In genomic region chr16:10594312-10594950, GRCh38 we compare ENCODE assay signal across 13 cellular contexts. TPM values are rescaled to one million over a fixed set of nuclear protein-coding genes. Genes with fewer than 3 reads are reported as not detected.
A peak's percentile ranks its signal among the peaks of the same experiment; 100 is the strongest.
DNase-seq lines count a peak whose midpoint lies in the region; ATAC-seq, FAIRE-seq and TF ChIP-seq lines count a peak whose summit lies in the region.
"Had no signal": no experiment of that assay in that cellular context is flagged by ENCODE, and none has a peak within 500 bp of the region (broad histone marks: within the 10 kb centered on the region; RNA-seq: fewer than 3 reads in every experiment).

No MANE protein-coding gene starts in this region.

- CTCF ChIA-PET in endothelial cell of umbilical vein (lab: Charles Lee), result interaction anchor here (1.4 kb wide), 2 partner anchors 10 to 15 kb away, joined by 3 read pairs; no protein-coding TSS in a partner anchor

- no peaks in the 10 kb centered on the region for H3K9me1 ChIP-seq in endothelial cell of umbilical vein (replicated peaks; ENCODE audit: control insufficient read depth, extremely low read depth, insufficient read depth, low read length)

- H3K27me3 ChIP-seq in endothelial cell of umbilical vein (ENCODE audit: control insufficient read depth in 2 of 2, insufficient read depth in 2 of 2, low read length in 2 of 2) (peaks cover 0 to 2% of the 10 kb centered on the region in 2 experiments), prostate gland (replicated peaks; ENCODE audit: insufficient read depth) (no peaks in the 10 kb centered on the region), spleen (replicated peaks in 1 of 7) (peaks cover 0 to 15% (median 0%) of the 10 kb centered on the region in 7 donors)

- no peak overlapping the region for H3K4me2 ChIP-seq in endothelial cell of umbilical vein (ENCODE audit: insufficient read depth, low read length)

- FAIRE-seq in endothelial cell of umbilical vein (lab: Jason Lieb, UNC), result no peak

- H3K36me3 ChIP-seq in endothelial cell of umbilical vein (ENCODE audit: control insufficient read depth in 2 of 2, extremely low read depth in 1 of 2, insufficient read depth in 2 of 2, low read length in 2 of 2), result no peaks in the 10 kb centered on the region
- H3K36me3 ChIP-seq in prostate gland, result no peaks in the 10 kb centered on the region
- H3K36me3 ChIP-seq in spleen, result no peaks in the 10 kb centered on the region

- dilution Hi-C loops in endothelial cell of umbilical vein (cut with MboI; ENCODE audit: extremely low pct_ligation_motif_present, low sequenced_read_pairs), result no loop called here

- intact Hi-C loops in endothelial cell of umbilical vein (cut with micrococcal nuclease), result no loop called here
- intact Hi-C loops in prostate gland (cut with DNase I), result no loop called here
- intact Hi-C loops in spleen (cut with DNase I; ENCODE audit: low total_unique reads), result no loop called here

- no peak for TF ChIP-seq POLR2A in endothelial cell of umbilical vein (IDR thresholded peaks at IDR 0.05; ENCODE audit: low read depth, low read length)
- no peak for TF ChIP-seq POLR2A in prostate gland (IDR thresholded peaks at IDR 0.05)
- TF ChIP-seq POLR2A in spleen (IDR thresholded peaks at IDR 0.05), result no peak

- H3K4me3 ChIP-seq in GM12865 (ENCODE audit: low read depth, low read length) (no peak overlapping the region), endothelial cell of umbilical vein (replicated peaks in 1 of 3; ENCODE audit: insufficient read depth in 1 of 3, low read depth in 1 of 3, low read length in 3 of 3) (no peak overlapping the region), prostate gland (no peak overlapping the region), spleen (no peak overlapping the region)

- POLR2A ChIA-PET in endothelial cell of umbilical vein (lab: Charles Lee), result no interaction called here

- no peak overlapping the region for H3K9ac ChIP-seq in endothelial cell of umbilical vein (replicated peaks; ENCODE audit: extremely low read depth, insufficient read depth, low read length)

- no peak overlapping the region for H2AFZ ChIP-seq in endothelial cell of umbilical vein (ENCODE audit: low read depth, low read length)

- WGBS in prostate gland, result 36% methylated on average over 9 of the region's 9 CpGs
- WGBS in spleen, 5 donors, result 38 to 56% (median 45%) methylated on average over 7 to 9 of the region's 9 CpGs

- H3K79me2 ChIP-seq in endothelial cell of umbilical vein (ENCODE audit: control insufficient read depth, insufficient read depth, low read length), result no peaks in the 10 kb centered on the region

- H3K4me1 ChIP-seq in endothelial cell of umbilical vein (ENCODE audit: control insufficient read depth, extremely low read depth, insufficient read depth, low read length) (no peaks in the 10 kb centered on the region), prostate gland (replicated peaks) (no peaks in the 10 kb centered on the region), spleen (peaks cover 0 to 28% (median 20%) of the 10 kb centered on the region in 6 donors)

- H3K27ac ChIP-seq in endothelial cell of umbilical vein (ENCODE audit: insufficient read depth, low read depth, low read length) (no peak overlapping the region), prostate gland (no peak overlapping the region), spleen (peak overlapping the region in 1 of 8 donors; percentile 13)

- peak; percentile 38 for DNase-seq in GM12865 (ENCODE audit: low read depth)
- DNase-seq in NCI-H2196 treated with DMSO at 0.1 percent for 48 hours (lab: John Stamatoyannopoulos, UW; ENCODE audit: unreplicated experiment), result peak; percentile 87
- no peak for DNase-seq in endothelial cell of umbilical vein (ENCODE audit: low read depth, low spot score)
- DNase-seq in prostate gland (ENCODE audit: low spot score), result peak; percentile 89
- DNase-seq in GM19240 (ENCODE audit: insufficient read length, low spot score), result no peak
- no peak for DNase-seq in anterior cingulate cortex (lab: John Stamatoyannopoulos, UW)
- no peak for DNase-seq in spleen
- DNase-seq: activated CD4-positive, CD25-positive, alpha-beta regulatory T cell treated with anti-CD3 and anti-CD28 coated beads, Interleukin-2, amount 50 U/mL, for 72 hours; activated T-cell treated with anti-CD3 and anti-CD28 coated beads, Interleukin-2, amount 50 U/mL, for 1 hour; HCEC 1CT; mesendoderm; stimulated activated naive CD8-positive, alpha-beta T cell treated with anti-CD3 and anti-CD28 coated beads, Interleukin-15, Interleukin-2, amounts not matched to agents 100 U/mL and 50 U/mL, for 24 hours had no signal

- no TSS peak for BruUV-seq in endothelial cell of umbilical vein (replicated peaks; lab: Mats Ljungman, UMichigan)

- no peak for ATAC-seq in GM19452 (IDR thresholded peaks at IDR 0.05; ENCODE audit: unreplicated experiment)
- ATAC-seq: stimulated activated naive CD8-positive, alpha-beta T cell treated with anti-CD3 and anti-CD28 coated beads, Interleukin-15, Interleukin-2, amounts not matched to agents 100 U/mL and 50 U/mL, for 24 hours had no signal

- H3K9me3 ChIP-seq in endothelial cell of umbilical vein (replicated peaks; ENCODE audit: control insufficient read depth, insufficient read depth, low read length), result no peaks in the 10 kb centered on the region
- no peaks in the 10 kb centered on the region for H3K9me3 ChIP-seq in prostate gland
- no peaks in the 10 kb centered on the region for H3K9me3 ChIP-seq in spleen

- TF ChIP-seq CTCF in GM12865 (IDR thresholded peaks at IDR 0.05; ENCODE audit: insufficient read depth, low read depth, low read length, missing control alignments) (no peak), endothelial cell of umbilical vein (IDR thresholded peaks at IDR 0.05; ENCODE audit: extremely low read depth in 1 of 2, insufficient read depth in 1 of 2, low read depth in 1 of 2, low read length in 2 of 2) (no peak), prostate gland (IDR thresholded peaks at IDR 0.05) (peak in 1 of 4 experiments; percentile 34), spleen (IDR thresholded peaks at IDR 0.05 in 8 of 11, conservative IDR thresholded peaks at IDR 0.05 in 3 of 11) (peak in 1 of 11 experiments; percentile 17)

- H4K20me1 ChIP-seq in endothelial cell of umbilical vein (replicated peaks; ENCODE audit: control insufficient read depth, extremely low read depth, insufficient read depth, low read length), result no peaks in the 10 kb centered on the region

TF ChIP-seq in endothelial cell of umbilical vein, 7 proteins besides CTCF, POLR2A, EP300 and RAD21:
- TF ChIP-seq GATA2 (IDR thresholded peaks at IDR 0.05; ENCODE audit: insufficient read depth, insufficient read length, low read depth, low read length) (peak; percentile 63), MAX (IDR thresholded peaks at IDR 0.05; ENCODE audit: insufficient read depth, insufficient read length) (no peak)

RNA-seq across cellular contexts. Expression of gene EMP2, which starts 14.0 kb away (rescaled TPM):
- total RNA-seq in endothelial cell of umbilical vein, result 18.3 and 25.5 TPM in 2 replicates
- 19.0 and 25.5 TPM in 2 replicates for polyA plus RNA-seq in endothelial cell of umbilical vein
- polyA plus RNA-seq in endothelial cell of umbilical vein (2011; cell fraction: cytosol; rRNA removed), result 13.0 and 14.8 TPM in 2 replicates
- polyA plus RNA-seq in endothelial cell of umbilical vein (2011; cell fraction: nucleus; rRNA removed), result 7.8 and 11.0 TPM in 2 replicates
- polyA plus RNA-seq in endothelial cell of umbilical vein (2012), result 9.1 and 10.5 TPM in 2 replicates
- 40.3 and 45.9 TPM in 2 replicates for polyA minus RNA-seq in endothelial cell of umbilical vein
- 55.6 TPM for polyA minus RNA-seq in endothelial cell of umbilical vein (2011; cell fraction: cytosol; rRNA and poly(A)+ RNA removed)
- 6.3 and 9.4 TPM in 2 replicates for polyA minus RNA-seq in endothelial cell of umbilical vein (2011; cell fraction: nucleus; rRNA and poly(A)+ RNA removed)
- total RNA-seq in prostate gland, result 10 to 100 TPM; 40.8 to 87.2 TPM
- total RNA-seq in spleen, result 10 to 100 TPM; 17.6 to 37.2 (median 20.1) TPM
- polyA plus RNA-seq in spleen, result 1 to 10 TPM; 2.8 to 6.9 (median 6.3) TPM

Comparison
In these comparisons a context has a peak if more than half of its experiments do, and no peak if none do; other contexts are left out.
1. DNase-seq: peak in GM12865 (single experiment), NCI-H2196 treated with DMSO at 0.1 percent for 48 hours (single experiment) and prostate gland (single experiment); none in endothelial cell of umbilical vein (single experiment), GM19240 (single experiment), anterior cingulate cortex (0 of 58) and spleen (single experiment).